In the genomic region with DNA sequence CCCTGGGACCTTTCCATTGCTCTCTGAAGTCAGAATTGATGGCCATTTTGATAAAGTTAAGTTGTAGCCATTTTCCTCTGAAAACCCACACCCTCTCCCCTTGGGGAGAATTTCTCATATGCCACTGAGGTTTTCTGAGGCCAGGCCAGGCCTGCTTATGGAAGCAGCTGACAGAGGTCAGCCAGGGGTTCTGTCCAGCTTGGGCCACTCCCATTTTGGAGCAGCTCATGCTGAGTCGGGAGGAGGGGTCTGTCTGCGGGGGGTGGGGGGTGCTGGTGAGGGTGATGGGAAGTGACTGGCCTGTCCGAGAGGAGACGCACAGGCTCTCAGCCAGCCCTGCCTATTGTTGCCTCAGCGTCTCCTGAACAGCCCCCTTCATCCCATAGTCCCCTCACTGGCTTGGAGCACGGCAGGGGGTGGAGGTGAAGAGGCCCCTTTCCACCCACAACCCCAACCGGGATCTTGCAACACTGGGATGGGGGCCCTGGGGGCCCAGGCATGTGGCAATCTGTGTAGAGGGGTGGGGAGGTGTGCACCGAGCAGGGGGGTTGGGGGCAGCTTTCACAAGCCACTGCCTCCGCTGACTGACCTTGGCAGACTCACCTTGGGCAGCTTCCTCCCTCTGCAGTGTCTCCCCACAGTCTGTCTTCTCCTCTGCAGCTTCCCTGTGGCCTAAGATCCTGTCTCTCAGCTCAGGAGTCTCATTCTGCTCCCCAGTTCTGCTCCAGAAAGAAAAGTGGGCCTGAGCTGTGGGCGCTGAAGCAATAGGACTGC, we compare ENCODE assay signal across 1 cellular context.
TF ChIP-seq lines count a peak whose summit lies in the region.

No MANE protein-coding gene starts in this region.

TF ChIP-seq in WTC11, 78 proteins besides CTCF, POLR2A, EP300 and RAD21:
- TF ChIP-seq, protein P1, sequence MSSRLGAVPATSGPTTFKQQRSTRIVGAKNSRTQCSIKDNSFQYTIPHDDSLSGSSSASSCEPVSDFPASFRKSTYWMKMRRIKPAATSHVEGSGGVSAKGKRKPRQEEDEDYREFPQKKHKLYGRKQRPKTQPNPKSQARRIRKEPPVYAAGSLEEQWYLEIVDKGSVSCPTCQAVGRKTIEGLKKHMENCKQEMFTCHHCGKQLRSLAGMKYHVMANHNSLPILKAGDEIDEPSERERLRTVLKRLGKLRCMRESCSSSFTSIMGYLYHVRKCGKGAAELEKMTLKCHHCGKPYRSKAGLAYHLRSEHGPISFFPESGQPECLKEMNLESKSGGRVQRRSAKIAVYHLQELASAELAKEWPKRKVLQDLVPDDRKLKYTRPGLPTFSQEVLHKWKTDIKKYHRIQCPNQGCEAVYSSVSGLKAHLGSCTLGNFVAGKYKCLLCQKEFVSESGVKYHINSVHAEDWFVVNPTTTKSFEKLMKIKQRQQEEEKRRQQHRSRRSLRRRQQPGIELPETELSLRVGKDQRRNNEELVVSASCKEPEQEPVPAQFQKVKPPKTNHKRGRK (CRISPR knock-in tag; IDR thresholded peaks at IDR 0.05; ENCODE audit: borderline replicate concordance) = no peak
- no peak for TF ChIP-seq SMAD4 (CRISPR knock-in tag; IDR thresholded peaks at IDR 0.05)
- TF ChIP-seq PRDM15 (CRISPR knock-in tag; IDR thresholded peaks at IDR 0.05) = no peak
- TF ChIP-seq FOXK1 (CRISPR knock-in tag; IDR thresholded peaks at IDR 0.05) = no peak
- no peak for TF ChIP-seq E2F4 (CRISPR knock-in tag; IDR thresholded peaks at IDR 0.05; ENCODE audit: borderline replicate concordance, low read depth)
- no peak for TF ChIP-seq RORB (CRISPR knock-in tag; IDR thresholded peaks at IDR 0.05)
- no peak for TF ChIP-seq ZNF263 (CRISPR knock-in tag; IDR thresholded peaks at IDR 0.05; ENCODE audit: low read depth)
- no peak for TF ChIP-seq TCF7 (CRISPR knock-in tag; IDR thresholded peaks at IDR 0.05; ENCODE audit: low read depth)
- TF ChIP-seq, protein P2, sequence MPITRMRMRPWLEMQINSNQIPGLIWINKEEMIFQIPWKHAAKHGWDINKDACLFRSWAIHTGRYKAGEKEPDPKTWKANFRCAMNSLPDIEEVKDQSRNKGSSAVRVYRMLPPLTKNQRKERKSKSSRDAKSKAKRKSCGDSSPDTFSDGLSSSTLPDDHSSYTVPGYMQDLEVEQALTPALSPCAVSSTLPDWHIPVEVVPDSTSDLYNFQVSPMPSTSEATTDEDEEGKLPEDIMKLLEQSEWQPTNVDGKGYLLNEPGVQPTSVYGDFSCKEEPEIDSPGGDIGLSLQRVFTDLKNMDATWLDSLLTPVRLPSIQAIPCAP (CRISPR knock-in tag; IDR thresholded peaks at IDR 0.05) = no peak
- no peak for TF ChIP-seq ZNF281 (CRISPR knock-in tag; IDR thresholded peaks at IDR 0.05)
- TF ChIP-seq CBFB (CRISPR knock-in tag; IDR thresholded peaks at IDR 0.05; ENCODE audit: low read depth) = no peak
- no peak for TF ChIP-seq HMGA2 (CRISPR knock-in tag; IDR thresholded peaks at IDR 0.05)
- TF ChIP-seq, protein P3, sequence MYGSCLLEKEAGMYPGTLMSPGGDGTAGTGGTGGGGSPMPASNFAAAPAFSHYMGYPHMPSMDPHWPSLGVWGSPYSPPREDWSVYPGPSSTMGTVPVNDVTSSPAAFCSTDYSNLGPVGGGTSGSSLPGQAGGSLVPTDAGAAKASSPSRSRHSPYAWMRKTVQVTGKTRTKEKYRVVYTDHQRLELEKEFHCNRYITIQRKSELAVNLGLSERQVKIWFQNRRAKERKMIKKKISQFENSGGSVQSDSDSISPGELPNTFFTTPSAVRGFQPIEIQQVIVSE (CRISPR knock-in tag; IDR thresholded peaks at IDR 0.05; ENCODE audit: borderline replicate concordance) = no peak
- TF ChIP-seq, protein P4, sequence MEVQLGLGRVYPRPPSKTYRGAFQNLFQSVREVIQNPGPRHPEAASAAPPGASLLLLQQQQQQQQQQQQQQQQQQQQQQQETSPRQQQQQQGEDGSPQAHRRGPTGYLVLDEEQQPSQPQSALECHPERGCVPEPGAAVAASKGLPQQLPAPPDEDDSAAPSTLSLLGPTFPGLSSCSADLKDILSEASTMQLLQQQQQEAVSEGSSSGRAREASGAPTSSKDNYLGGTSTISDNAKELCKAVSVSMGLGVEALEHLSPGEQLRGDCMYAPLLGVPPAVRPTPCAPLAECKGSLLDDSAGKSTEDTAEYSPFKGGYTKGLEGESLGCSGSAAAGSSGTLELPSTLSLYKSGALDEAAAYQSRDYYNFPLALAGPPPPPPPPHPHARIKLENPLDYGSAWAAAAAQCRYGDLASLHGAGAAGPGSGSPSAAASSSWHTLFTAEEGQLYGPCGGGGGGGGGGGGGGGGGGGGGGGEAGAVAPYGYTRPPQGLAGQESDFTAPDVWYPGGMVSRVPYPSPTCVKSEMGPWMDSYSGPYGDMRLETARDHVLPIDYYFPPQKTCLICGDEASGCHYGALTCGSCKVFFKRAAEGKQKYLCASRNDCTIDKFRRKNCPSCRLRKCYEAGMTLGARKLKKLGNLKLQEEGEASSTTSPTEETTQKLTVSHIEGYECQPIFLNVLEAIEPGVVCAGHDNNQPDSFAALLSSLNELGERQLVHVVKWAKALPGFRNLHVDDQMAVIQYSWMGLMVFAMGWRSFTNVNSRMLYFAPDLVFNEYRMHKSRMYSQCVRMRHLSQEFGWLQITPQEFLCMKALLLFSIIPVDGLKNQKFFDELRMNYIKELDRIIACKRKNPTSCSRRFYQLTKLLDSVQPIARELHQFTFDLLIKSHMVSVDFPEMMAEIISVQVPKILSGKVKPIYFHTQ (CRISPR knock-in tag; IDR thresholded peaks at IDR 0.05) = no peak
- no peak for TF ChIP-seq SP1 (CRISPR knock-in tag; conservative IDR thresholded peaks at IDR 0.05)
- TF ChIP-seq, protein P5, sequence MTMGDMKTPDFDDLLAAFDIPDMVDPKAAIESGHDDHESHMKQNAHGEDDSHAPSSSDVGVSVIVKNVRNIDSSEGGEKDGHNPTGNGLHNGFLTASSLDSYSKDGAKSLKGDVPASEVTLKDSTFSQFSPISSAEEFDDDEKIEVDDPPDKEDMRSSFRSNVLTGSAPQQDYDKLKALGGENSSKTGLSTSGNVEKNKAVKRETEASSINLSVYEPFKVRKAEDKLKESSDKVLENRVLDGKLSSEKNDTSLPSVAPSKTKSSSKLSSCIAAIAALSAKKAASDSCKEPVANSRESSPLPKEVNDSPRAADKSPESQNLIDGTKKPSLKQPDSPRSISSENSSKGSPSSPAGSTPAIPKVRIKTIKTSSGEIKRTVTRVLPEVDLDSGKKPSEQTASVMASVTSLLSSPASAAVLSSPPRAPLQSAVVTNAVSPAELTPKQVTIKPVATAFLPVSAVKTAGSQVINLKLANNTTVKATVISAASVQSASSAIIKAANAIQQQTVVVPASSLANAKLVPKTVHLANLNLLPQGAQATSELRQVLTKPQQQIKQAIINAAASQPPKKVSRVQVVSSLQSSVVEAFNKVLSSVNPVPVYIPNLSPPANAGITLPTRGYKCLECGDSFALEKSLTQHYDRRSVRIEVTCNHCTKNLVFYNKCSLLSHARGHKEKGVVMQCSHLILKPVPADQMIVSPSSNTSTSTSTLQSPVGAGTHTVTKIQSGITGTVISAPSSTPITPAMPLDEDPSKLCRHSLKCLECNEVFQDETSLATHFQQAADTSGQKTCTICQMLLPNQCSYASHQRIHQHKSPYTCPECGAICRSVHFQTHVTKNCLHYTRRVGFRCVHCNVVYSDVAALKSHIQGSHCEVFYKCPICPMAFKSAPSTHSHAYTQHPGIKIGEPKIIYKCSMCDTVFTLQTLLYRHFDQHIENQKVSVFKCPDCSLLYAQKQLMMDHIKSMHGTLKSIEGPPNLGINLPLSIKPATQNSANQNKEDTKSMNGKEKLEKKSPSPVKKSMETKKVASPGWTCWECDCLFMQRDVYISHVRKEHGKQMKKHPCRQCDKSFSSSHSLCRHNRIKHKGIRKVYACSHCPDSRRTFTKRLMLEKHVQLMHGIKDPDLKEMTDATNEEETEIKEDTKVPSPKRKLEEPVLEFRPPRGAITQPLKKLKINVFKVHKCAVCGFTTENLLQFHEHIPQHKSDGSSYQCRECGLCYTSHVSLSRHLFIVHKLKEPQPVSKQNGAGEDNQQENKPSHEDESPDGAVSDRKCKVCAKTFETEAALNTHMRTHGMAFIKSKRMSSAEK (CRISPR knock-in tag; IDR thresholded peaks at IDR 0.05; ENCODE audit: borderline replicate concordance) = no peak
TF ChIP-seq in WTC11: peak in this region for 0.
